Comparison of ENCODE assay signal across 1 cellular context in genomic region chr5:154287136-154287535, GRCh38.
TF ChIP-seq lines count a peak whose summit lies in the region.

No MANE protein-coding gene starts in this region.

TF ChIP-seq in HepG2, 621 proteins besides CTCF, POLR2A, EP300 and RAD21 (continued from another document):
- TF ChIP-seq YY1 (IDR thresholded peaks at IDR 0.05; ENCODE audit: insufficient read depth, insufficient replicate concordance, low read depth, low read length) (no peak), MAFF (IDR thresholded peaks at IDR 0.05; ENCODE audit: low read depth, low read length) (0 out of 2 replicates have a peak, but pooled peaks have one; percentile 1), PAXIP1 (CRISPR knock-in tag; conservative IDR thresholded peaks at IDR 0.05) (0 out of 2 replicates have a peak, but pooled peaks have one; percentile 27), MTA3 (CRISPR knock-in tag; IDR thresholded peaks at IDR 0.05) (no peak), HDAC1 (CRISPR knock-in tag; IDR thresholded peaks at IDR 0.05) (0 out of 2 replicates have a peak, but pooled peaks have one; percentile 29), KLF9 (CRISPR knock-in tag; IDR thresholded peaks at IDR 0.05; ENCODE audit: low read depth) (no peak), MZF1 (CRISPR knock-in tag; IDR thresholded peaks at IDR 0.05; ENCODE audit: borderline replicate concordance) (no peak), KIAA2018 (CRISPR knock-in tag; IDR thresholded peaks at IDR 0.05; ENCODE audit: borderline replicate concordance) (no peak), YEATS4 (CRISPR knock-in tag; IDR thresholded peaks at IDR 0.05; ENCODE audit: borderline replicate concordance) (no peak)
- TF ChIP-seq, protein P1, sequence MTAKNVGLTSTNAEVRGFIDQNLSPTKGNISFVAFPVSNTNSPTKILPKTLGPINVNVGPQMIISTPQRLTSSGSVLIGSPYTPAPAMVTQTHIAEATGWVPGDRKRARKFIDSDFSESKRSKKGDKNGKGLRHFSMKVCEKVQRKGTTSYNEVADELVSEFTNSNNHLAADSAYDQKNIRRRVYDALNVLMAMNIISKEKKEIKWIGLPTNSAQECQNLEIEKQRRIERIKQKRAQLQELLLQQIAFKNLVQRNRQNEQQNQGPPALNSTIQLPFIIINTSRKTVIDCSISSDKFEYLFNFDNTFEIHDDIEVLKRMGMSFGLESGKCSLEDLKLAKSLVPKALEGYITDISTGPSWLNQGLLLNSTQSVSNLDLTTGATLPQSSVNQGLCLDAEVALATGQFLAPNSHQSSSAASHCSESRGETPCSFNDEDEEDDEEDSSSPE (CRISPR knock-in tag; IDR thresholded peaks at IDR 0.05) = no peak
- TF ChIP-seq, protein P2, sequence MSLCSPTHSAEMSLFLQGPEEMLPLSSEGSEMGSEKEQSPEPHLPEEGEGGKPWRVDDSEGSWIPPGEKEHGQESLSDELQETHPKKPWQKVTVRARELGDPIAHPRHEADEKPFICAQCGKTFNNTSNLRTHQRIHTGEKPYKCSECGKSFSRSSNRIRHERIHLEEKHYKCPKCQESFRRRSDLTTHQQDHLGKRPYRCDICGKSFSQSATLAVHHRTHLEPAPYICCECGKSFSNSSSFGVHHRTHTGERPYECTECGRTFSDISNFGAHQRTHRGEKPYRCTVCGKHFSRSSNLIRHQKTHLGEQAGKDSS (CRISPR knock-in tag; IDR thresholded peaks at IDR 0.05; ENCODE audit: borderline replicate concordance, low read depth) = no peak
- TF ChIP-seq, protein P3, sequence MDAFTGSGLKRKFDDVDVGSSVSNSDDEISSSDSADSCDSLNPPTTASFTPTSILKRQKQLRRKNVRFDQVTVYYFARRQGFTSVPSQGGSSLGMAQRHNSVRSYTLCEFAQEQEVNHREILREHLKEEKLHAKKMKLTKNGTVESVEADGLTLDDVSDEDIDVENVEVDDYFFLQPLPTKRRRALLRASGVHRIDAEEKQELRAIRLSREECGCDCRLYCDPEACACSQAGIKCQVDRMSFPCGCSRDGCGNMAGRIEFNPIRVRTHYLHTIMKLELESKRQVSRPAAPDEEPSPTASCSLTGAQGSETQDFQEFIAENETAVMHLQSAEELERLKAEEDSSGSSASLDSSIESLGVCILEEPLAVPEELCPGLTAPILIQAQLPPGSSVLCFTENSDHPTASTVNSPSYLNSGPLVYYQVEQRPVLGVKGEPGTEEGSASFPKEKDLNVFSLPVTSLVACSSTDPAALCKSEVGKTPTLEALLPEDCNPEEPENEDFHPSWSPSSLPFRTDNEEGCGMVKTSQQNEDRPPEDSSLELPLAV (CRISPR knock-in tag; conservative IDR thresholded peaks at IDR 0.05; ENCODE audit: low read depth) = no peak
- TF ChIP-seq, protein P4, sequence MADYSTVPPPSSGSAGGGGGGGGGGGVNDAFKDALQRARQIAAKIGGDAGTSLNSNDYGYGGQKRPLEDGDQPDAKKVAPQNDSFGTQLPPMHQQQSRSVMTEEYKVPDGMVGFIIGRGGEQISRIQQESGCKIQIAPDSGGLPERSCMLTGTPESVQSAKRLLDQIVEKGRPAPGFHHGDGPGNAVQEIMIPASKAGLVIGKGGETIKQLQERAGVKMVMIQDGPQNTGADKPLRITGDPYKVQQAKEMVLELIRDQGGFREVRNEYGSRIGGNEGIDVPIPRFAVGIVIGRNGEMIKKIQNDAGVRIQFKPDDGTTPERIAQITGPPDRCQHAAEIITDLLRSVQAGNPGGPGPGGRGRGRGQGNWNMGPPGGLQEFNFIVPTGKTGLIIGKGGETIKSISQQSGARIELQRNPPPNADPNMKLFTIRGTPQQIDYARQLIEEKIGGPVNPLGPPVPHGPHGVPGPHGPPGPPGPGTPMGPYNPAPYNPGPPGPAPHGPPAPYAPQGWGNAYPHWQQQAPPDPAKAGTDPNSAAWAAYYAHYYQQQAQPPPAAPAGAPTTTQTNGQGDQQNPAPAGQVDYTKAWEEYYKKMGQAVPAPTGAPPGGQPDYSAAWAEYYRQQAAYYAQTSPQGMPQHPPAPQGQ (CRISPR knock-in tag; IDR thresholded peaks at IDR 0.05; ENCODE audit: borderline replicate concordance) = no peak
TF ChIP-seq in HepG2: peak in this region for 18.
